ENCODE assay signal across 8 cellular contexts in genomic region chr7:97971120-97971989, GRCh38. TPM values are rescaled to one million over a fixed set of nuclear protein-coding genes. Genes with fewer than 3 reads are reported as not detected.
DNase-seq lines count a peak whose midpoint lies in the region; FAIRE-seq and TF ChIP-seq lines count a peak whose summit lies in the region.

No MANE protein-coding gene starts in this region.

- peaks cover 37% of the 10 kb centered on the region for H3K79me2 ChIP-seq in Karpas-422 (ENCODE audit: low read length)
- H3K79me2 ChIP-seq in neural progenitor cell (ENCODE audit: low read depth) = peaks cover 28% of the 10 kb centered on the region

- H3K9me3 ChIP-seq in Karpas-422 (ENCODE audit: low read length) = no peaks in the 10 kb centered on the region
- H3K9me3 ChIP-seq in neural progenitor cell (ENCODE audit: low read depth) = no peaks in the 10 kb centered on the region

- peaks cover 26% of the 10 kb centered on the region for H3K4me1 Mint-ChIP-seq in activated CD4-positive, alpha-beta memory T cell treated with anti-CD3 and anti-CD28 coated beads for 36 hours (ENCODE audit: low read depth)
- peaks cover 7% of the 10 kb centered on the region for H3K4me1 Mint-ChIP-seq in neural progenitor cell

- intact Hi-C loops in activated CD4-positive, alpha-beta memory T cell treated with anti-CD3 and anti-CD28 coated beads for 36 hours (cut with micrococcal nuclease) = loop anchor here (1.0 to 2.0 kb wide), 2 partner anchors 135 to 855 kb away; partner anchors contain the start of genes LMTK2 and SDHAF3

- H3K36me3 ChIP-seq in Karpas-422 (ENCODE audit: insufficient read depth, low read length) (peaks cover 26% of the 10 kb centered on the region), neural progenitor cell (no peaks in the 10 kb centered on the region)

- no peak for TF ChIP-seq POLR2A in H54 (IDR thresholded peaks at IDR 0.05; ENCODE audit: low read depth, low read length)

- no peaks in the 10 kb centered on the region for H3K9me3 Mint-ChIP-seq in activated CD4-positive, alpha-beta memory T cell treated with anti-CD3 and anti-CD28 coated beads for 36 hours
- H3K9me3 Mint-ChIP-seq in neural progenitor cell = no peaks in the 10 kb centered on the region

- H3K9ac ChIP-seq in Karpas-422 (ENCODE audit: low read length) = peak overlapping the region; percentile 96
- peak overlapping the region; percentile 65 for H3K9ac ChIP-seq in neural progenitor cell

- POLR2A ChIA-PET in activated CD4-positive, alpha-beta memory T cell treated with anti-CD3 and anti-CD28 coated beads for 36 hours (lab: Charles Lee) = interaction anchor here (0.7 to 1.0 kb wide), 2 partner anchors 99 to 211 kb away, joined by 3 read pairs; partner anchors contain the start of gene ASNS

- TF ChIP-seq CTCF in neural progenitor cell (IDR thresholded peaks at IDR 0.05) = no peak

- peak overlapping the region; percentile 83 for H2AFZ ChIP-seq in Karpas-422 (ENCODE audit: low read length)
- peak overlapping the region; percentile 98 for H2AFZ ChIP-seq in neural progenitor cell (replicated peaks)

- H3K27ac ChIP-seq in Karpas-422 (ENCODE audit: low read length) (peak overlapping the region; percentile 62; the same call in 1 of the 2 replicates), neural progenitor cell (no peak overlapping the region)

- FAIRE-seq in H54 (lab: Jason Lieb, UNC) = no peak

- peak; percentile 51 for DNase-seq in SIG-M5 treated with dmso at 0.1 percent for 504 hours (lab: John Stamatoyannopoulos, UW; ENCODE audit: unreplicated experiment)
- no peak for DNase-seq in SIG-M5 (lab: John Stamatoyannopoulos, UW)
- peak; percentile 44 for DNase-seq in H54 (ENCODE audit: insufficient read length, low spot score)
- peak; percentile 72 for DNase-seq in Karpas-422
- peak; percentile 51 for DNase-seq in activated CD4-positive, alpha-beta memory T cell treated with anti-CD3 and anti-CD28 coated beads for 36 hours
- DNase-seq in fibroblast of peridontal ligament (ENCODE audit: extremely low read depth) = peak; percentile 28
- peak; percentile 14 for DNase-seq in neural progenitor cell (ENCODE audit: low spot score)
- no peak for DNase-seq in NCI-H510A treated with DMSO at 0.1 percent for 48 hours (lab: John Stamatoyannopoulos, UW)

- H3K4me3 ChIP-seq in Karpas-422 (ENCODE audit: low read length) (peak overlapping the region; percentile 99), neural progenitor cell (peak overlapping the region; percentile 75)

- H3K27me3 ChIP-seq in Karpas-422 (ENCODE audit: low read length) (no peaks in the 10 kb centered on the region), neural progenitor cell (no peaks in the 10 kb centered on the region)

- peak overlapping the region; percentile 96 for H3K4me3 Mint-ChIP-seq in activated CD4-positive, alpha-beta memory T cell treated with anti-CD3 and anti-CD28 coated beads for 36 hours
- peak overlapping the region; percentile 98 for H3K4me3 Mint-ChIP-seq in neural progenitor cell

- H3K4me2 ChIP-seq in Karpas-422 (ENCODE audit: low read depth, low read length, poor library complexity, severe bottlenecking) = peak overlapping the region; percentile 89
- H3K4me2 ChIP-seq in neural progenitor cell = peak overlapping the region; percentile 77

- H3K4me1 ChIP-seq in Karpas-422 (ENCODE audit: low read length) = peaks cover 12% of the 10 kb centered on the region
- H3K4me1 ChIP-seq in neural progenitor cell = no peaks in the 10 kb centered on the region

- H3K9me2 ChIP-seq in Karpas-422 (replicated peaks; ENCODE audit: insufficient read depth, low read length) = no peaks in the 10 kb centered on the region

- H3K27ac Mint-ChIP-seq in activated CD4-positive, alpha-beta memory T cell treated with anti-CD3 and anti-CD28 coated beads for 36 hours = peak overlapping the region; percentile 94
- peak overlapping the region; percentile 69 for H3K27ac Mint-ChIP-seq in neural progenitor cell

- CTCF ChIA-PET in activated CD4-positive, alpha-beta memory T cell treated with anti-CD3 and anti-CD28 coated beads for 36 hours (lab: Charles Lee) = interaction anchor here (0.6 kb wide), 4 partner anchors 11 to 1771 kb away, joined by 3 to 5 read pairs (median 4); no protein-coding TSS in a partner anchor

- no peaks in the 10 kb centered on the region for H3K27me3 Mint-ChIP-seq in activated CD4-positive, alpha-beta memory T cell treated with anti-CD3 and anti-CD28 coated beads for 36 hours
- peaks cover 5% of the 10 kb centered on the region for H3K27me3 Mint-ChIP-seq in neural progenitor cell (ENCODE audit: insufficient read depth, low read depth)

- H3F3A ChIP-seq in neural progenitor cell (ENCODE audit: low read depth) = peaks cover 7% of the 10 kb centered on the region

- H4K20me1 ChIP-seq in Karpas-422 (ENCODE audit: insufficient read depth, low read depth, low read length) (no peaks in the 10 kb centered on the region), neural progenitor cell (ENCODE audit: low read depth) (no peaks in the 10 kb centered on the region)

- H3K36me3 Mint-ChIP-seq in activated CD4-positive, alpha-beta memory T cell treated with anti-CD3 and anti-CD28 coated beads for 36 hours = peaks cover 28% of the 10 kb centered on the region
- H3K36me3 Mint-ChIP-seq in neural progenitor cell = peaks cover 3% of the 10 kb centered on the region

RNA-seq across cellular contexts. Expression of gene OCM2, which starts 18.6 kb away (rescaled TPM):
- total RNA-seq in Karpas-422 (2014; rRNA removed; shearing (Covaris generic); ENCODE audit: low replicate concordance) = not detected in 2 replicates
- not detected for total RNA-seq in activated CD4-positive, alpha-beta memory T cell treated with anti-CD3 and anti-CD28 coated beads for 36 hours
- total RNA-seq in neural progenitor cell (ENCODE audit: low replicate concordance) = not detected in 2 replicates

Comparison
In these comparisons a context has a peak if more than half of its experiments do, and no peak if none do; other contexts are left out.
1. DNase-seq: peak in SIG-M5 treated with dmso at 0.1 percent for 504 hours (single experiment), H54 (single experiment), Karpas-422 (single experiment), activated CD4-positive, alpha-beta memory T cell treated with anti-CD3 and anti-CD28 coated beads for 36 hours (single experiment), fibroblast of peridontal ligament (single experiment) and neural progenitor cell (single experiment); none in SIG-M5 (single experiment) and NCI-H510A treated with DMSO at 0.1 percent for 48 hours (single experiment).